In genomic region chr12:40691913-40692616, GRCh38 we compare ENCODE assay signal across 9 cellular contexts. TPM values are rescaled to one million over a fixed set of nuclear protein-coding genes. Genes with fewer than 3 reads are reported as not detected.
DNase-seq lines count a peak whose midpoint lies in the region; ATAC-seq, FAIRE-seq and TF ChIP-seq lines count a peak whose summit lies in the region.
"Had no signal": no experiment of that assay in that cellular context is flagged by ENCODE, and none has a peak within 500 bp of the region (broad histone marks: within the 10 kb centered on the region; RNA-seq: fewer than 3 reads in every experiment).

Gene CNTN1, plus strand, starts transcription at chr12:40692439.

- 6 to 15% (median 9%) methylated on average over 7 to 22 of the region's 22 CpGs for WGBS in stomach, 5 donors

- peak within 1 kb of the TSS; percentile 17 to 67 for H3K9ac ChIP-seq in kidney (ENCODE audit: low read length in 2 of 2)

- TF ChIP-seq CTCF in choroid plexus epithelial cell (conservative IDR thresholded peaks at IDR 0.05; ENCODE audit: low read depth, low read length) (no peak), kidney (IDR thresholded peaks at IDR 0.05; ENCODE audit: borderline replicate concordance, extremely low read depth, insufficient read depth) (no peak), stomach (IDR thresholded peaks at IDR 0.05) (no peak)

- DNase-seq in AG08395 (ENCODE audit: low spot score), result peak; percentile 87
- DNase-seq in NCI-H2081 (lab: John Stamatoyannopoulos, UW), result peak; percentile 86 to 94
- peak; percentile 30 for DNase-seq in choroid plexus epithelial cell (ENCODE audit: low read depth)
- peak; percentile 89 for DNase-seq in kidney
- DNase-seq in stomach, result no peak
- DNase-seq in activated gamma-delta T cell (lab: John Stamatoyannopoulos, UW), result no peak
- DNase-seq: activated B cell treated with CpG ODN at 0.5 μM for 24 hours had no signal

- no peak for TF ChIP-seq EP300 in stomach (IDR thresholded peaks at IDR 0.05)

- no peak within 1 kb of the TSS for H3K27ac ChIP-seq in kidney (ENCODE audit: low read depth in 2 of 2, low read length in 2 of 2)
- H3K27ac ChIP-seq in stomach, result peak within 1 kb of the TSS in 2 of 5 donors; percentile 57 to 65

- intact Hi-C loops in kidney (cut with DNase I) (no loop called here), stomach (cut with DNase I; ENCODE audit: low total_unique reads) (no loop called here)

- H3K9me3 ChIP-seq in kidney (ENCODE audit: control insufficient read depth in 1 of 2, low read length in 2 of 2) (no peaks in the 10 kb centered on the region), stomach (peaks cover 0 to 6% (median 0%) of the 10 kb centered on the region in 4 donors)

- ATAC-seq in GM21381 (IDR thresholded peaks at IDR 0.05; ENCODE audit: unreplicated experiment) (peak; percentile 60), HG03280 (IDR thresholded peaks at IDR 0.05; ENCODE audit: unreplicated experiment) (no peak)

- H3K4me1 ChIP-seq in kidney (ENCODE audit: control insufficient read depth in 1 of 2, insufficient read depth in 1 of 2, low read depth in 1 of 2, low read length in 2 of 2) (peaks cover 0 to 3% of the 10 kb centered on the region in 2 donors), stomach (peaks cover 0 to 24% (median 16%) of the 10 kb centered on the region in 4 donors)

- H3K36me3 ChIP-seq in kidney (ENCODE audit: control insufficient read depth in 1 of 2, insufficient read depth in 2 of 2, low read length in 2 of 2) (no peaks in the 10 kb centered on the region), stomach (no peaks in the 10 kb centered on the region)

- H3K27me3 ChIP-seq in stomach, result peaks cover 0 to 33% (median 19%) of the 10 kb centered on the region in 3 donors

- TF ChIP-seq POLR2A in stomach (IDR thresholded peaks at IDR 0.05), result no peak

- H3K4me3 ChIP-seq in choroid plexus epithelial cell (ENCODE audit: low read depth, low read length) (peak within 1 kb of the TSS; percentile 33), kidney (ENCODE audit: low read length in 2 of 2) (peak within 1 kb of the TSS; percentile 72 to 73), stomach (peak within 1 kb of the TSS; percentile 49 to 82 (median 58))

- FAIRE-seq in kidney (lab: Jason Lieb, UNC), result no peak

RNA-seq across cellular contexts. Expression of gene CNTN1, which starts in this region (rescaled TPM):
- 9.9 TPM for total RNA-seq in kidney
- 6.3 TPM for polyA plus RNA-seq in kidney (ENCODE audit: insufficient read depth, low read depth, low replicate concordance)
- total RNA-seq in stomach, result 10 to 100 TPM in 4 of 5 donors, 1 to 10 TPM in 1; 1.2 to 68.3 (median 28.6) TPM
- polyA plus RNA-seq in stomach, result 1 to 10 TPM in 2 of 3 donors, under 1 TPM in 1; 0.68 to 1.7 (median 1.6) TPM
- total RNA-seq: activated B cell treated with CpG ODN at 0.5 μM for 24 hours had no signal

Comparison
In these comparisons a context has a peak if more than half of its experiments do, and no peak if none do; other contexts are left out.
1. DNase-seq: peak in AG08395 (single experiment), NCI-H2081 (2 of 2), choroid plexus epithelial cell (single experiment) and kidney (single experiment); none in stomach (single experiment) and activated gamma-delta T cell (single experiment).
2. Peak in every context shown above with its lines, with median percentiles within 50 percentile points of each other: H3K4me3 ChIP-seq.